7 cellular contexts compared by ENCODE assay signal in the genomic region with DNA sequence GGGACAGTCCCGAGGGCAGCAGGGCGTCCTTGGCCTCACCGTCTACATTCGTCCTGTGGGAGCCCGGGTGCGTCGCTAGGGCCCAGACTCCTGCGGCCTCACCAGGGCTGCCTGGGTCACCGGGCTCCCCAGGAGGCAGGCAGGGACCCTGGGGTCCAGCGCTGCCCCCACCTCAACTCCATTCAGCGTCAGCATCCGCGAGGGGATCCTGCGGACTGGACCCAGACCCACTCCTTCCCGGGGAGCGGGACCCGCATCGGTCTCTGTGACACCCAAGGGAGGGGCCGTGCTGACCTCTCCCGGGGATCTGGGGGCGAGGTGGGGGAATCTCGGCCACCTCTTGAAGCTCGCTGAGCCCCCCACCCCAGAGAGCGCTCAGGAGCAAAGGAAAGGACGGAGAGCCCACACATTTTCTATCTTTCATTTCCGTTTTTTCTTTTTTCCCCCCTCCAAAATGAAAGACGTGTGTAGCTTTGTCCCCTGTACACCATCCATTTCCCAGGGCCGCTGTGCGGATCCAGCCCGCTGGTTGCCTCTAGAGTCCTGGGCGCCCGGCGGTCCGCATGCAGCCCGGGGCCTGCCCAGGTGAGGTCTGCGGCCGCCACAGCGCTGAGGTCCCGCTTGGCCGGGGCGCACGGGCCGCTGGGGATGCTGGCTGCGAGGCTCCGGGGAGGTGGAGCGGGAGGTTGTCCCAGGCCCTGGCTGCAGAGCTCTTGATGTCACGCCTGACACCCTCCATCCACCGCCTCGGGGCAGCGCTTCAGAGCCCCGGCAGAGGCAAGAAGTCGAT.
DNase-seq lines count a peak whose midpoint lies in the region; ATAC-seq and TF ChIP-seq lines count a peak whose summit lies in the region.
"Not testable (repeated sequence)": the region's sequence is repeated elsewhere in the genome, so short reads cannot be mapped to it uniquely, and the experiment has no call there.

No MANE protein-coding gene starts in this region.

- DNase-seq in CD14-positive monocyte (ENCODE audit: low spot score) (peak; percentile 63), GM20000 (ENCODE audit: low spot score) (peak; percentile 32), chondrocyte (ENCODE audit: low spot score) (peak; percentile 100), right cardiac atrium (peak in 2 of 3 donors; percentile 54 to 76), lower lobe of right lung (peak; percentile 56), osteocyte (ENCODE audit: extremely low spot score, unreplicated experiment) (peak; percentile 95)
- DNase-seq in stimulated activated naive CD8-positive, alpha-beta T cell treated with anti-CD3 and anti-CD28 coated beads, Interleukin-15, amount 100 ng/mL, for 72 hours: not testable (repeated sequence)

- H3K27ac Mint-ChIP-seq in CD14-positive monocyte; chondrocyte (ENCODE audit: unreplicated experiment); osteocyte (ENCODE audit: unreplicated experiment); stimulated activated naive CD8-positive, alpha-beta T cell treated with anti-CD3 and anti-CD28 coated beads, Interleukin-15, amount 100 ng/mL, for 72 hours: not testable (repeated sequence)

- not testable (repeated sequence) for H3K9me3 ChIP-seq in right cardiac atrium (ENCODE audit: control insufficient read depth, low read length)
- peaks cover 32% of the 10 kb centered on the region for H3K9me3 ChIP-seq in lower lobe of right lung

- not testable (repeated sequence) for H3K4me1 ChIP-seq in right cardiac atrium (ENCODE audit: control insufficient read depth, insufficient read depth, low read length); lower lobe of right lung

- H3K9me3 Mint-ChIP-seq in CD14-positive monocyte: peaks cover 37 to 55% (median 45%) of the 10 kb centered on the region in 7 donors
- H3K9me3 Mint-ChIP-seq in chondrocyte (ENCODE audit: low read depth): peaks cover 49% of the 10 kb centered on the region
- peaks cover 34% of the 10 kb centered on the region for H3K9me3 Mint-ChIP-seq in osteocyte (ENCODE audit: unreplicated experiment)
- peaks cover 28 to 68% of the 10 kb centered on the region in 2 donors for H3K9me3 Mint-ChIP-seq in stimulated activated naive CD8-positive, alpha-beta T cell treated with anti-CD3 and anti-CD28 coated beads, Interleukin-15, amount 100 ng/mL, for 72 hours

- H3K36me3 ChIP-seq in lower lobe of right lung: not testable (repeated sequence)

- H3K4me3 ChIP-seq in right cardiac atrium (ENCODE audit: low read length); lower lobe of right lung: not testable (repeated sequence)

- peak; percentile 13 to 21 for ATAC-seq in right cardiac atrium
- ATAC-seq in lower lobe of right lung: peak; percentile 5 to 9
- peak; percentile 33 for ATAC-seq in stimulated activated naive CD8-positive, alpha-beta T cell treated with anti-CD3 and anti-CD28 coated beads, Interleukin-15, amount 100 ng/mL, for 72 hours

- H3K4me3 Mint-ChIP-seq in CD14-positive monocyte; chondrocyte (ENCODE audit: unreplicated experiment); osteocyte (ENCODE audit: unreplicated experiment); stimulated activated naive CD8-positive, alpha-beta T cell treated with anti-CD3 and anti-CD28 coated beads, Interleukin-15, amount 100 ng/mL, for 72 hours: not testable (repeated sequence)

- not testable (repeated sequence) for H3K27me3 ChIP-seq in right cardiac atrium (ENCODE audit: control insufficient read depth, insufficient read depth); lower lobe of right lung (ENCODE audit: low read depth)

- 72% methylated on average over 49 of the region's 52 CpGs for WGBS in right cardiac atrium

- TF ChIP-seq CTCF in CD14-positive monocyte (IDR thresholded peaks at IDR 0.05); GM20000 (IDR thresholded peaks at IDR 0.05; ENCODE audit: extremely low read depth, missing control alignments); chondrocyte (IDR thresholded peaks at IDR 0.05); lower lobe of right lung (IDR thresholded peaks at IDR 0.05); osteocyte (IDR thresholded peaks at IDR 0.05): not testable (repeated sequence)

- intact Hi-C loops in CD14-positive monocyte (cut with micrococcal nuclease); right cardiac atrium (cut with DNase I); lower lobe of right lung (cut with DNase I): not testable (repeated sequence)

- not testable (repeated sequence) for H3K27ac ChIP-seq in right cardiac atrium (ENCODE audit: low read length); lower lobe of right lung

- not testable (repeated sequence) for H3K36me3 Mint-ChIP-seq in CD14-positive monocyte; chondrocyte (ENCODE audit: low read depth); osteocyte (ENCODE audit: unreplicated experiment)

- not testable (repeated sequence) for H3K4me1 Mint-ChIP-seq in CD14-positive monocyte; chondrocyte (ENCODE audit: low read depth); osteocyte (ENCODE audit: unreplicated experiment); stimulated activated naive CD8-positive, alpha-beta T cell treated with anti-CD3 and anti-CD28 coated beads, Interleukin-15, amount 100 ng/mL, for 72 hours

- not testable (repeated sequence) for H3K27me3 Mint-ChIP-seq in CD14-positive monocyte (ENCODE audit: low read depth in 3 of 3); chondrocyte (ENCODE audit: low read depth); osteocyte (ENCODE audit: unreplicated experiment); stimulated activated naive CD8-positive, alpha-beta T cell treated with anti-CD3 and anti-CD28 coated beads, Interleukin-15, amount 100 ng/mL, for 72 hours
